1 cellular context compared by ENCODE assay signal in the genomic region with DNA sequence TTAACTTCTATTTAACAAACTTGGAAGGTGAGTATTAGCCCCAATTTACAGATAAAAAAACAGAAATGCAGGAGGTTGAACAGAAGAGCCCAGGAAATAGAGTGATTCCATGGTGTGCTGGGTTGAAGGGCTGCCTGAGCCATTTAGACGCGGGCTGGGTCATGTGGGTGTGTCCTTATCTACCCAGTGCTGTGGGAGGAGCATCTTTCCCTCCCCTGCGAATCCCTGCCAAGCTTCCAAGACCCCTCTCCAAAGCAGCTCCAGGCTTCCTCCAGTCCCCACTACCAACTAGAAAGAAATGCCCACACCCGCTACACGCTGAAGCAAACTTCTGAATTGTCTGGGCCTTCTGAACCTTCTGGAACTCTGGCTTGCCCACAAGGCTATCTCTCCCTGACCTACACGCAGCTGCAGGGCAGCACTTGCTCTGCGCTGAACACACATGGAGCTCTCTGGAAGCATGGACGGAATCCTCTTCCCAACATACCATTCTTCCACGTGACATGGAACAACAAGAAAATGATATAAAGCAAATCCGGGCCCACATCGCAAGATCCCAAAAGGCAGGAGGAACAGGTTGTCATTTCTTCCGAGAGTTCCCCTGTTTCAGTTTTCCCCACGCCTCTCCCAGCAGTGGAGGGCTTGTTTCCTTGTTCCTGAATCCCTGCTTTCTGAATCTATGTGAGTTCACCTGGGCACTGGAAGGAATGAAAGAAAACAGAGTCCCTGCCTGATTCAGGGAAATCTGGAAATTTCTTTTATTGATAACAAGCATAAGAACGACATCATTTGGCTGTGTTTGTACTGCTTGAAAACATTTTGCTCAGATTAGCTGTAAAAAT.
TF ChIP-seq lines count a peak whose summit lies in the region.

No MANE protein-coding gene starts in this region.

TF ChIP-seq in H1, 55 proteins besides CTCF, POLR2A, EP300 and RAD21 (continued from another document):
- no peak for TF ChIP-seq HDAC6 (IDR thresholded peaks at IDR 0.05; ENCODE audit: low read depth, low read length)
- no peak for TF ChIP-seq ZNF274 (IDR thresholded peaks at IDR 0.05; ENCODE audit: borderline replicate concordance, extremely low read depth, low read length)
- no peak for TF ChIP-seq CREB1 (IDR thresholded peaks at IDR 0.05)
- no peak for TF ChIP-seq TBP (IDR thresholded peaks at IDR 0.05; ENCODE audit: low read depth, low read length)
- TF ChIP-seq, protein P1, sequence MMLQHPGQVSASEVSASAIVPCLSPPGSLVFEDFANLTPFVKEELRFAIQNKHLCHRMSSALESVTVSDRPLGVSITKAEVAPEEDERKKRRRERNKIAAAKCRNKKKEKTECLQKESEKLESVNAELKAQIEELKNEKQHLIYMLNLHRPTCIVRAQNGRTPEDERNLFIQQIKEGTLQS (IDR thresholded peaks at IDR 0.05; ENCODE audit: insufficient read depth, low read depth, low read length): no peak
- TF ChIP-seq SP1 (IDR thresholded peaks at IDR 0.05; ENCODE audit: low read depth, low read length): no peak
- no peak for TF ChIP-seq BACH1 (IDR thresholded peaks at IDR 0.05; ENCODE audit: low read length)
TF ChIP-seq in H1: peak in this region for 0.
